Comparison of ENCODE assay signal across 8 cellular contexts in genomic region chr1:45552309-45552708, GRCh38. TPM values are rescaled to one million over a fixed set of nuclear protein-coding genes. Genes with fewer than 3 reads are reported as not detected.
DNase-seq lines count a peak whose midpoint lies in the region; ATAC-seq and TF ChIP-seq lines count a peak whose summit lies in the region.

No MANE protein-coding gene starts in this region.

- TF ChIP-seq POLR2A in transverse colon (IDR thresholded peaks at IDR 0.05), result no peak

- CTCF ChIA-PET in OCI-LY7 (lab: Charles Lee; ENCODE audit: unreplicated experiment), result no interaction called here

- H4K20me1 ChIP-seq in OCI-LY7 (ENCODE audit: insufficient read depth, low read length), result peaks cover 6% of the 10 kb centered on the region; the same call in 1 of the 2 replicates

- no peak for DNase-seq in activated naive CD4-positive, alpha-beta T cell treated with anti-CD3 and anti-CD28 coated beads, Interleukin-2, amount 50 U/mL, for 72 hours (ENCODE audit: low spot score in 2 of 2)
- peak; percentile 20 for DNase-seq in OCI-LY7 (ENCODE audit: low spot score)
- DNase-seq in foreskin fibroblast, result no peak
- DNase-seq in transverse colon, result peak; percentile 58
- no peak for DNase-seq in amniotic stem cell (lab: John Stamatoyannopoulos, UW)
- DNase-seq in activated CD8-positive, alpha-beta memory T cell treated with anti-CD3 and anti-CD28 coated beads for 24 hours, result no peak
- no peak for DNase-seq in NCI-H526 treated with DMSO at 0.1 percent for 48 hours (lab: John Stamatoyannopoulos, UW)

- no peak for TF ChIP-seq EP300 in transverse colon (IDR thresholded peaks at IDR 0.05; ENCODE audit: low read depth)

- no TSS peak for BruUV-seq in OCI-LY7 (replicated peaks; lab: Mats Ljungman, UMichigan)

- H3K9me3 ChIP-seq in OCI-LY7 (ENCODE audit: low read length), result no peaks in the 10 kb centered on the region
- no peaks in the 10 kb centered on the region for H3K9me3 ChIP-seq in transverse colon

- ATAC-seq in activated naive CD4-positive, alpha-beta T cell treated with anti-CD3 and anti-CD28 coated beads, Interleukin-2, amount 50 U/mL, for 72 hours, result no peak

- H3K4me3 ChIP-seq in OCI-LY7 (ENCODE audit: low read depth, low read length, poor library complexity, severe bottlenecking) (peak overlapping the region; percentile 86), foreskin fibroblast (ENCODE audit: low read depth in 1 of 2, low read length in 2 of 2) (peak overlapping the region; percentile 83 to 98), transverse colon (peak overlapping the region in 1 of 4 donors; percentile 89)

- H3K4me3 Mint-ChIP-seq in activated naive CD4-positive, alpha-beta T cell treated with anti-CD3 and anti-CD28 coated beads, Interleukin-2, amount 50 U/mL, for 24 hours, result peak overlapping the region; percentile 64

- H3K27ac ChIP-seq in OCI-LY7 (ENCODE audit: low read depth, low read length, poor library complexity, severe bottlenecking) (no peak overlapping the region), transverse colon (peak overlapping the region; percentile 87 to 89 (median 88))

- no peaks in the 10 kb centered on the region for H3K27me3 ChIP-seq in transverse colon

- no peaks in the 10 kb centered on the region for H3K27me3 Mint-ChIP-seq in activated naive CD4-positive, alpha-beta T cell treated with anti-CD3 and anti-CD28 coated beads, Interleukin-2, amount 50 U/mL, for 24 hours

- no peak overlapping the region for H2AFZ ChIP-seq in OCI-LY7 (ENCODE audit: low read length)

- in situ Hi-C loops in transverse colon (cut with MboI; ENCODE audit: low pct_ligation_motif_present in 1 of 4, low pct_unique_long_range_greater_than_20kb in 1 of 4, low sequenced_read_pairs in 3 of 4), result no loop called here

- no peaks in the 10 kb centered on the region for H3K9me3 Mint-ChIP-seq in activated naive CD4-positive, alpha-beta T cell treated with anti-CD3 and anti-CD28 coated beads, Interleukin-2, amount 50 U/mL, for 24 hours
- no peaks in the 10 kb centered on the region for H3K9me3 Mint-ChIP-seq in activated naive CD4-positive, alpha-beta T cell treated with anti-CD3 and anti-CD28 coated beads, Interleukin-2, amount 50 U/mL, for 72 hours

- no peaks in the 10 kb centered on the region for H3K9me2 ChIP-seq in OCI-LY7 (ENCODE audit: insufficient read depth, low read length)

- H3K4me1 ChIP-seq in OCI-LY7 (ENCODE audit: insufficient read depth, low read length, poor library complexity, severe bottlenecking), result peaks cover 21% of the 10 kb centered on the region
- peaks cover 21 to 42% (median 26%) of the 10 kb centered on the region in 4 donors for H3K4me1 ChIP-seq in transverse colon

- WGBS in transverse colon (ENCODE audit: low coverage in 1 of 2), 2 donors, result 38 to 54% methylated on average over 1 of the region's 1 CpG

- POLR2A ChIA-PET in OCI-LY7 (lab: Charles Lee), result interaction anchor here (0.6 to 1.6 kb wide), 2 partner anchors 31 to 52 kb away, joined by 5 to 11 read pairs; partner anchors contain the start of genes MMACHC and PRDX1

- no peak overlapping the region for H3K27ac Mint-ChIP-seq in activated naive CD4-positive, alpha-beta T cell treated with anti-CD3 and anti-CD28 coated beads, Interleukin-2, amount 50 U/mL, for 24 hours
- peak overlapping the region in 1 of 2 donors; percentile 16 for H3K27ac Mint-ChIP-seq in activated naive CD4-positive, alpha-beta T cell treated with anti-CD3 and anti-CD28 coated beads, Interleukin-2, amount 50 U/mL, for 72 hours

- no peak for TF ChIP-seq CTCF in OCI-LY7 (conservative IDR thresholded peaks at IDR 0.05; ENCODE audit: low read length)
- no peak for TF ChIP-seq CTCF in foreskin fibroblast (IDR thresholded peaks at IDR 0.05; ENCODE audit: low read depth, low read length)
- no peak for TF ChIP-seq CTCF in transverse colon (IDR thresholded peaks at IDR 0.05)

- H3K36me3 Mint-ChIP-seq in activated naive CD4-positive, alpha-beta T cell treated with anti-CD3 and anti-CD28 coated beads, Interleukin-2, amount 50 U/mL, for 24 hours, result peaks cover 11% of the 10 kb centered on the region
- peaks cover 22 to 24% of the 10 kb centered on the region in 2 donors for H3K36me3 Mint-ChIP-seq in activated naive CD4-positive, alpha-beta T cell treated with anti-CD3 and anti-CD28 coated beads, Interleukin-2, amount 50 U/mL, for 72 hours

- H3K36me3 ChIP-seq in OCI-LY7 (ENCODE audit: insufficient read depth, low read length), result peaks cover 40% of the 10 kb centered on the region
- no peaks in the 10 kb centered on the region for H3K36me3 ChIP-seq in transverse colon

- peaks cover 16% of the 10 kb centered on the region for H3K4me1 Mint-ChIP-seq in activated naive CD4-positive, alpha-beta T cell treated with anti-CD3 and anti-CD28 coated beads, Interleukin-2, amount 50 U/mL, for 24 hours

- intact Hi-C loops in OCI-LY7 (cut with micrococcal nuclease; ENCODE audit: unreplicated experiment) (no loop called here), transverse colon (cut with DNase I; ENCODE audit: low total_unique reads) (loop anchor here (5.0 kb wide), 1 partner anchor 35 kb away; no protein-coding TSS in a partner anchor)

- H3K4me2 ChIP-seq in OCI-LY7 (ENCODE audit: low read length), result peak overlapping the region; percentile 98

- H3K79me2 ChIP-seq in OCI-LY7 (ENCODE audit: insufficient read depth, low read depth, low read length), result peaks cover 22% of the 10 kb centered on the region

RNA-seq across cellular contexts. Expression of gene AKR1A1, which starts 1.7 kb away (rescaled TPM):
- 100 to 1,000 TPM; 153 to 177 TPM for total RNA-seq in activated naive CD4-positive, alpha-beta T cell treated with anti-CD3 and anti-CD28 coated beads, Interleukin-2, amount 50 U/mL, for 72 hours
- total RNA-seq in OCI-LY7 (2014; rRNA removed; shearing (Covaris generic)), result 110 and 142 TPM in 2 replicates
- total RNA-seq in OCI-LY7 (2022) (141 and 152 TPM in 2 replicates), transverse colon (100 to 1,000 TPM in 3 of 4 donors, 10 to 100 TPM in 1; 86.5 to 158 (median 128) TPM)

RNA-seq across cellular contexts. Expression of gene PRDX1, which starts 30.6 kb away (rescaled TPM):
- 100 to 1,000 TPM; 577 to 596 TPM for total RNA-seq in activated naive CD4-positive, alpha-beta T cell treated with anti-CD3 and anti-CD28 coated beads, Interleukin-2, amount 50 U/mL, for 72 hours
- 725 and 814 TPM in 2 replicates for total RNA-seq in OCI-LY7 (2014; rRNA removed; shearing (Covaris generic))
- total RNA-seq in OCI-LY7 (2022) (851 and 938 TPM in 2 replicates), transverse colon (100 to 1,000 TPM; 120 to 291 (median 189) TPM)

RNA-seq across cellular contexts. Expression of gene NASP, which starts 31.5 kb away (rescaled TPM):
- total RNA-seq in activated naive CD4-positive, alpha-beta T cell treated with anti-CD3 and anti-CD28 coated beads, Interleukin-2, amount 50 U/mL, for 72 hours, result 100 to 1,000 TPM; 178 to 319 TPM
- 210 and 267 TPM in 2 replicates for total RNA-seq in OCI-LY7 (2014; rRNA removed; shearing (Covaris generic))
- total RNA-seq in OCI-LY7 (2022), result 373 and 394 TPM in 2 replicates
- total RNA-seq in transverse colon, result 10 to 100 TPM; 34.4 to 62.2 (median 37.5) TPM

RNA-seq across cellular contexts. Expression of gene MMACHC, which starts 52.2 kb away (rescaled TPM):
- total RNA-seq in activated naive CD4-positive, alpha-beta T cell treated with anti-CD3 and anti-CD28 coated beads, Interleukin-2, amount 50 U/mL, for 72 hours, result 1 to 10 TPM; 2.0 to 6.4 TPM
- 7.6 and 8.1 TPM in 2 replicates for total RNA-seq in OCI-LY7 (2014; rRNA removed; shearing (Covaris generic))
- 13.3 and 15.9 TPM in 2 replicates for total RNA-seq in OCI-LY7 (2022)
- total RNA-seq in transverse colon, result 10 to 100 TPM in 1 of 4 donors, 1 to 10 TPM in 3; 3.7 to 21.3 (median 4.5) TPM

RNA-seq across cellular contexts. Expression of gene CCDC163, which starts 52.4 kb away (rescaled TPM):
- total RNA-seq in activated naive CD4-positive, alpha-beta T cell treated with anti-CD3 and anti-CD28 coated beads, Interleukin-2, amount 50 U/mL, for 72 hours, result 1 to 10 TPM; 2.6 to 4.9 TPM
- 2.9 and 7.4 TPM in 2 replicates for total RNA-seq in OCI-LY7 (2014; rRNA removed; shearing (Covaris generic))
- 17.2 and 21.1 TPM in 2 replicates for total RNA-seq in OCI-LY7 (2022)
- total RNA-seq in transverse colon, result 1 to 10 TPM in 1 of 4 donors, under 1 TPM in 1, not detected in 2; 0.27 to 1.1 TPM

Comparison
In these comparisons a context has a peak if more than half of its experiments do, and no peak if none do; other contexts are left out.
1. DNase-seq: peak in OCI-LY7 (single experiment) and transverse colon (single experiment); none in activated naive CD4-positive, alpha-beta T cell treated with anti-CD3 and anti-CD28 coated beads, Interleukin-2, amount 50 U/mL, for 72 hours (0 of 2), foreskin fibroblast (0 of 2), amniotic stem cell (single experiment), activated CD8-positive, alpha-beta memory T cell treated with anti-CD3 and anti-CD28 coated beads for 24 hours (single experiment) and NCI-H526 treated with DMSO at 0.1 percent for 48 hours (single experiment).